Comparison of ENCODE assay signal across 7 cellular contexts in genomic region chr16:69637206-69637605, GRCh38.
DNase-seq lines count a peak whose midpoint lies in the region; ATAC-seq, FAIRE-seq and TF ChIP-seq lines count a peak whose summit lies in the region.
"Not testable (repeated sequence)": the region's sequence is repeated elsewhere in the genome, so short reads cannot be mapped to it uniquely, and the experiment has no call there.

No MANE protein-coding gene starts in this region.

- not testable (repeated sequence) for H3K4me1 Mint-ChIP-seq in HFFc6 (ENCODE audit: low read depth); activated CD4-positive, alpha-beta T cell treated with anti-CD3 and anti-CD28 coated beads, Interleukin-2, amount 10 ng/mL, durations not matched to agents 24 days and 14 days; stimulated activated naive B cell treated with anti-CD40 and anti-IgM and Interleukin-4, amounts not matched to agents 10 μg/mL and 1 μg/mL and 100 μg/mL, for 72 hours
- peaks cover 14% of the 10 kb centered on the region for H3K4me1 Mint-ChIP-seq in activated T-helper 17 cell treated with anti-CD3 and anti-CD28 coated beads, Interleukin-2, amount 50 U/mL, for 72 hours

- FAIRE-seq in K562 (lab: Jason Lieb, UNC): not testable (repeated sequence)

- not testable (repeated sequence) for H3K9me1 ChIP-seq in K562 (ENCODE audit: control insufficient read depth, insufficient read depth, low read length)

- not testable (repeated sequence) for TF ChIP-seq POLR2A in K562 (conservative IDR thresholded peaks at IDR 0.05)

- not testable (repeated sequence) for H3K9ac ChIP-seq in BLaER1; K562 (ENCODE audit: insufficient read depth in 1 of 2, low read depth in 2 of 2, low read length in 2 of 2)

- TF ChIP-seq RAD21 in K562 (CRISPR knock-in tag; conservative IDR thresholded peaks at IDR 0.05 in 1 of 2, IDR thresholded peaks at IDR 0.05 in 1 of 2): not testable (repeated sequence)

- not testable (repeated sequence) for ATAC-seq in activated T-helper 17 cell treated with anti-CD3 and anti-CD28 coated beads, Interleukin-2, amount 50 U/mL, for 72 hours (replicated peaks); K562; stimulated activated naive B cell treated with anti-CD40 and anti-IgM and Interleukin-4, amounts not matched to agents 10 μg/mL and 1 μg/mL and 100 μg/mL, for 72 hours (replicated peaks)

- POLR2A ChIA-PET in K562 (lab: Yijun Ruan, JAX): not testable (repeated sequence)

- 100% methylated on average over 1 of the region's 1 CpG for WGBS in K562 (ENCODE audit: insufficient coverage, low coverage, missing lambda C conversion rate)

- peaks cover 15% of the 10 kb centered on the region for H3K27me3 Mint-ChIP-seq in HFFc6 (ENCODE audit: insufficient read depth)
- not testable (repeated sequence) for H3K27me3 Mint-ChIP-seq in activated CD4-positive, alpha-beta T cell treated with anti-CD3 and anti-CD28 coated beads, Interleukin-2, amount 10 ng/mL, durations not matched to agents 24 days and 14 days; activated T-helper 17 cell treated with anti-CD3 and anti-CD28 coated beads, Interleukin-2, amount 50 U/mL, for 72 hours; stimulated activated naive B cell treated with anti-CD40 and anti-IgM and Interleukin-4, amounts not matched to agents 10 μg/mL and 1 μg/mL and 100 μg/mL, for 72 hours

- H3K4me3 ChIP-seq in BLaER1: 0 out of 2 replicates have a peak overlapping the region, but pooled peaks have one; percentile 7
- H3K4me3 ChIP-seq in K562: not testable (repeated sequence)

- H3K79me2 ChIP-seq in K562 (ENCODE audit: control insufficient read depth, insufficient read depth, low read length): not testable (repeated sequence)

- CTCF ChIA-PET in K562 (lab: Yijun Ruan, JAX; ENCODE audit: low intra/inter-chr PET ratio): not testable (repeated sequence)

- not testable (repeated sequence) for TF ChIP-seq CTCF in HFFc6 (IDR thresholded peaks at IDR 0.05); K562 (IDR thresholded peaks at IDR 0.05 in 2 of 3, conservative IDR thresholded peaks at IDR 0.05 in 1 of 3; ENCODE audit: insufficient read depth in 2 of 3, low read depth in 1 of 3, low read length in 3 of 3)

- H3K4me1 ChIP-seq in BLaER1; K562 (replicated peaks in 1 of 2; ENCODE audit: control insufficient read depth in 2 of 2, insufficient read depth in 2 of 2, low read length in 2 of 2): not testable (repeated sequence)

- BruUV-seq in K562 (replicated peaks; lab: Mats Ljungman, UMichigan): not testable (repeated sequence)

- H3K36me3 Mint-ChIP-seq in HFFc6 (ENCODE audit: low read depth): peaks cover 52% of the 10 kb centered on the region
- H3K36me3 Mint-ChIP-seq in activated CD4-positive, alpha-beta T cell treated with anti-CD3 and anti-CD28 coated beads, Interleukin-2, amount 10 ng/mL, durations not matched to agents 24 days and 14 days (ENCODE audit: low read depth): peaks cover 47% of the 10 kb centered on the region
- peaks cover 65% of the 10 kb centered on the region for H3K36me3 Mint-ChIP-seq in activated T-helper 17 cell treated with anti-CD3 and anti-CD28 coated beads, Interleukin-2, amount 50 U/mL, for 72 hours (ENCODE audit: low read depth)
- peaks cover 36 to 42% of the 10 kb centered on the region in 2 donors for H3K36me3 Mint-ChIP-seq in stimulated activated naive B cell treated with anti-CD40 and anti-IgM and Interleukin-4, amounts not matched to agents 10 μg/mL and 1 μg/mL and 100 μg/mL, for 72 hours

- H3K9me3 ChIP-seq in BLaER1: peaks cover 27% of the 10 kb centered on the region
- H3K9me3 ChIP-seq in K562 (replicated peaks; ENCODE audit: control insufficient read depth, insufficient read depth, low read depth, low read length): not testable (repeated sequence)

- not testable (repeated sequence) for TF ChIP-seq EP300 in K562 (IDR thresholded peaks at IDR 0.05; ENCODE audit: low read length)

- H3K27me3 ChIP-seq in BLaER1; K562 (ENCODE audit: control insufficient read depth in 2 of 2, insufficient read depth in 2 of 2, low read length in 2 of 2): not testable (repeated sequence)

- H3K27ac ChIP-seq in BLaER1; K562 (ENCODE audit: extremely low read depth, low read depth, low read length): not testable (repeated sequence)
- H3K27ac ChIP-seq in epithelial cell of prostate: peak overlapping the region; percentile 3

- in situ Hi-C loops in K562 (cut with MboI): not testable (repeated sequence)

- not testable (repeated sequence) for DNase-seq in HFFc6; K562 (ENCODE audit: extremely low read depth in 1 of 4, low spot score in 3 of 4); epithelial cell of prostate (ENCODE audit: low read depth, low spot score); stimulated activated naive B cell treated with anti-CD40 and anti-IgM and Interleukin-4, amounts not matched to agents 10 μg/mL and 1 μg/mL and 100 μg/mL, for 72 hours
- peak; percentile 17 for DNase-seq in activated CD4-positive, alpha-beta T cell treated with anti-CD3 and anti-CD28 coated beads, Interleukin-2, amount 10 ng/mL, durations not matched to agents 24 days and 14 days

- not testable (repeated sequence) for H3K4me2 ChIP-seq in BLaER1; K562 (ENCODE audit: insufficient read depth, low read length)

- not testable (repeated sequence) for H2AFZ ChIP-seq in K562 (ENCODE audit: low read depth, low read length)

- peaks cover 37% of the 10 kb centered on the region for H3K36me3 ChIP-seq in BLaER1
- H3K36me3 ChIP-seq in K562 (ENCODE audit: control insufficient read depth, insufficient read depth, low read length): peaks cover 26% of the 10 kb centered on the region

- peaks cover 30% of the 10 kb centered on the region for H3K9me3 Mint-ChIP-seq in HFFc6
- peaks cover 15% of the 10 kb centered on the region for H3K9me3 Mint-ChIP-seq in activated CD4-positive, alpha-beta T cell treated with anti-CD3 and anti-CD28 coated beads, Interleukin-2, amount 10 ng/mL, durations not matched to agents 24 days and 14 days
- not testable (repeated sequence) for H3K9me3 Mint-ChIP-seq in activated T-helper 17 cell treated with anti-CD3 and anti-CD28 coated beads, Interleukin-2, amount 50 U/mL, for 72 hours; stimulated activated naive B cell treated with anti-CD40 and anti-IgM and Interleukin-4, amounts not matched to agents 10 μg/mL and 1 μg/mL and 100 μg/mL, for 72 hours

- not testable (repeated sequence) for H4K20me1 ChIP-seq in BLaER1; K562 (replicated peaks; ENCODE audit: control insufficient read depth, insufficient read depth, low read length)

- H3K27ac Mint-ChIP-seq in HFFc6: peak overlapping the region; percentile 42; the same call in 1 of the 2 replicates
- not testable (repeated sequence) for H3K27ac Mint-ChIP-seq in activated CD4-positive, alpha-beta T cell treated with anti-CD3 and anti-CD28 coated beads, Interleukin-2, amount 10 ng/mL, durations not matched to agents 24 days and 14 days
- peak overlapping the region; percentile 48 for H3K27ac Mint-ChIP-seq in activated T-helper 17 cell treated with anti-CD3 and anti-CD28 coated beads, Interleukin-2, amount 50 U/mL, for 72 hours
- H3K27ac Mint-ChIP-seq in stimulated activated naive B cell treated with anti-CD40 and anti-IgM and Interleukin-4, amounts not matched to agents 10 μg/mL and 1 μg/mL and 100 μg/mL, for 72 hours: peak overlapping the region; percentile 17

- intact Hi-C loops in activated CD4-positive, alpha-beta T cell treated with anti-CD3 and anti-CD28 coated beads, Interleukin-2, amount 10 ng/mL, durations not matched to agents 24 days and 14 days (cut with micrococcal nuclease); K562 (cut with micrococcal nuclease): not testable (repeated sequence)

- H3K4me3 Mint-ChIP-seq in HFFc6: peak overlapping the region; percentile 43; the same call in 1 of the 2 replicates
- H3K4me3 Mint-ChIP-seq in activated CD4-positive, alpha-beta T cell treated with anti-CD3 and anti-CD28 coated beads, Interleukin-2, amount 10 ng/mL, durations not matched to agents 24 days and 14 days; activated T-helper 17 cell treated with anti-CD3 and anti-CD28 coated beads, Interleukin-2, amount 50 U/mL, for 72 hours; stimulated activated naive B cell treated with anti-CD40 and anti-IgM and Interleukin-4, amounts not matched to agents 10 μg/mL and 1 μg/mL and 100 μg/mL, for 72 hours: not testable (repeated sequence)

TF ChIP-seq in K562, 482 proteins besides CTCF, POLR2A, EP300 and RAD21:
- 0 out of 2 replicates have a peak, but pooled peaks have one; percentile 35 for TF ChIP-seq ZEB2 (IDR thresholded peaks at IDR 0.05)
- TF ChIP-seq ZNF707 (CRISPR knock-in tag; conservative IDR thresholded peaks at IDR 0.05): peak; percentile 99
- TF ChIP-seq ZNF280A (IDR thresholded peaks at IDR 0.05; ENCODE audit: low read depth, partially characterized antibody): peak; percentile 72
- peak in 1 of 2 experiments; percentile 51; a peak in 1 of 3 replicates for TF ChIP-seq CBX3 (IDR thresholded peaks at IDR 0.05; ENCODE audit: borderline replicate concordance in 1 of 2, low read length in 2 of 2)
- TF ChIP-seq TRIM28 (IDR thresholded peaks at IDR 0.05): peak; percentile 91
